In the genomic region with DNA sequence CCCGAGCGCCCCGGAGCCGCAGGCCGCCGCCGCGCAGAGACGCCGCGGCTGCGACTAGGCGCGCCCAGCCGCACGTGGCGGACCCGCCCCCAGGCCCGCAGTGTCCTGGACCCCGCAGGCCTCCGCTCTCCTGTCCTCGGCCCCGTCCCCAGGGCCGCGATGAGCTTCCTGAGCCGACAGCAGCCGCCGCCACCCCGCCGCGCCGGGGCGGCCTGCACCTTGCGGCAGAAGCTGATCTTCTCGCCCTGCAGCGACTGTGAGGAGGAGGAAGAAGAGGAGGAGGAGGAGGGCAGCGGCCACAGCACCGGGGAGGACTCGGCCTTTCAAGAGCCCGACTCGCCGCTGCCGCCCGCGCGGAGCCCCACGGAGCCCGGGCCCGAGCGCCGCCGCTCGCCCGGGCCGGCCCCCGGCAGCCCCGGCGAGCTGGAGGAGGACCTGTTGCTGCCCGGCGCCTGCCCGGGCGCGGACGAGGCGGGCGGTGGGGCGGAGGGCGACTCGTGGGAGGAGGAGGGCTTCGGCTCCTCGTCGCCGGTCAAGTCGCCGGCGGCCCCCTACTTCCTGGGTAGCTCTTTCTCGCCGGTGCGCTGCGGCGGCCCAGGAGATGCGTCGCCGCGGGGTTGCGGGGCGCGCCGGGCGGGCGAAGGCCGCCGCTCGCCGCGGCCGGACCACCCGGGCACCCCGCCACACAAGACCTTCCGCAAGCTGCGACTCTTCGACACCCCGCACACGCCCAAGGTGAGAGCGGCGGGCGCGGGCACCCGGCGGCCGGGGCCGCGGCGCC, we compare ENCODE assay signal across 8 cellular contexts. TPM values are rescaled to one million over a fixed set of nuclear protein-coding genes. Genes with fewer than 3 reads are reported as not detected.
DNase-seq lines count a peak whose midpoint lies in the region; ATAC-seq and TF ChIP-seq lines count a peak whose summit lies in the region.

No MANE protein-coding gene starts in this region.

- peaks cover 39% of the 10 kb centered on the region for H3K36me3 Mint-ChIP-seq in T-helper 1 cell treated with Interleukin-12 subunit alpha and Interleukin-12 subunit beta and Interleukin-4 antibody, amounts not matched to agents 30 μg/mL and 1 μg/mL, for 36 hours (ENCODE audit: low read depth)

- peak overlapping the region; percentile 77 for H2AFZ ChIP-seq in neuron (ENCODE audit: low read depth, low read length)

- H3K4me3 ChIP-seq in epithelial cell of proximal tubule (ENCODE audit: low read depth, low read length) = peak overlapping the region; percentile 83
- peak overlapping the region; percentile 87 for H3K4me3 ChIP-seq in neuron (ENCODE audit: low read length)

- no peaks in the 10 kb centered on the region for H3K27me3 ChIP-seq in neuron (ENCODE audit: insufficient read depth, low read length)

- H3K36me3 ChIP-seq in neuron (ENCODE audit: insufficient read depth, low read length) = peaks cover 30% of the 10 kb centered on the region

- H3K4me1 Mint-ChIP-seq in T-helper 1 cell treated with Interleukin-12 subunit alpha and Interleukin-12 subunit beta and Interleukin-4 antibody, amounts not matched to agents 30 μg/mL and 1 μg/mL, for 36 hours (ENCODE audit: low read depth) = peaks cover 33% of the 10 kb centered on the region

- no peaks in the 10 kb centered on the region for H3K9me3 Mint-ChIP-seq in T-helper 1 cell treated with Interleukin-12 subunit alpha and Interleukin-12 subunit beta and Interleukin-4 antibody, amounts not matched to agents 30 μg/mL and 1 μg/mL, for 36 hours

- ATAC-seq in HG02840 (IDR thresholded peaks at IDR 0.05; ENCODE audit: low FRiP score, unreplicated experiment) = peak; percentile 8

- peaks cover 39% of the 10 kb centered on the region for H3K4me1 ChIP-seq in neuron (ENCODE audit: insufficient read depth, low read length)

- peaks cover 8% of the 10 kb centered on the region for H3K27me3 Mint-ChIP-seq in T-helper 1 cell treated with Interleukin-12 subunit alpha and Interleukin-12 subunit beta and Interleukin-4 antibody, amounts not matched to agents 30 μg/mL and 1 μg/mL, for 36 hours (ENCODE audit: low read depth)

- no peaks in the 10 kb centered on the region for H3K9me3 ChIP-seq in neuron (ENCODE audit: low read length)

- TF ChIP-seq CTCF in epithelial cell of proximal tubule (conservative IDR thresholded peaks at IDR 0.05; ENCODE audit: low read depth, low read length) = no peak

- DNase-seq in activated naive CD4-positive, alpha-beta T cell (lab: John Stamatoyannopoulos, UW) = peak in 3 of 4 experiments; percentile 32 to 54 (median 34)
- no peak for DNase-seq in activated naive CD4-positive, alpha-beta T cell treated with Interleukin-2 at 50 U/mL for 16 hours
- DNase-seq in epithelial cell of proximal tubule (ENCODE audit: low read depth) (no peak), NCI-H510A (lab: John Stamatoyannopoulos, UW) (no peak), ureter (ENCODE audit: low spot score) (no peak)

- H3K27ac Mint-ChIP-seq in T-helper 1 cell treated with Interleukin-12 subunit alpha and Interleukin-12 subunit beta and Interleukin-4 antibody, amounts not matched to agents 30 μg/mL and 1 μg/mL, for 36 hours = peak overlapping the region; percentile 78

- peak overlapping the region; percentile 82 for H3K4me3 Mint-ChIP-seq in T-helper 1 cell treated with Interleukin-12 subunit alpha and Interleukin-12 subunit beta and Interleukin-4 antibody, amounts not matched to agents 30 μg/mL and 1 μg/mL, for 36 hours

RNA-seq across cellular contexts. Expression of gene WEE1, which starts 0.5 kb away (rescaled TPM):
- 61.2 and 105 TPM in 2 replicates for total RNA-seq in epithelial cell of proximal tubule
- 65.3 TPM for total RNA-seq in ureter

Comparison
In these comparisons a context has a peak if more than half of its experiments do, and no peak if none do; other contexts are left out.
1. DNase-seq: peak in activated naive CD4-positive, alpha-beta T cell (3 of 4); none in activated naive CD4-positive, alpha-beta T cell treated with Interleukin-2 at 50 U/mL for 16 hours (single experiment), epithelial cell of proximal tubule (single experiment), NCI-H510A (single experiment) and ureter (single experiment).